Comparison of ENCODE assay signal across 8 cellular contexts in genomic region chr19:12295191-12295590, GRCh38. TPM values are rescaled to one million over a fixed set of nuclear protein-coding genes. Genes with fewer than 3 reads are reported as not detected.
DNase-seq lines count a peak whose midpoint lies in the region; ATAC-seq, FAIRE-seq and TF ChIP-seq lines count a peak whose summit lies in the region.

No MANE protein-coding gene starts in this region.

- H3K4me3 ChIP-seq in A673 (ENCODE audit: low read depth, low read length, poor library complexity, severe bottlenecking), result peak overlapping the region; percentile 80
- peak overlapping the region; percentile 99 for H3K4me3 ChIP-seq in mucosa of descending colon

- peak overlapping the region; percentile 90 to 100 (median 96) for H3K4me3 Mint-ChIP-seq in brain

- no peak for TF ChIP-seq CTCF in A673 (conservative IDR thresholded peaks at IDR 0.05; ENCODE audit: low read depth, low read length)
- no peak for TF ChIP-seq CTCF in brain (conservative IDR thresholded peaks at IDR 0.05)
- no peak for TF ChIP-seq CTCF in mucosa of descending colon (IDR thresholded peaks at IDR 0.05)
- TF ChIP-seq CTCF in D721Med (IDR thresholded peaks at IDR 0.05; ENCODE audit: insufficient read depth, missing control alignments), result no peak

- peaks cover 40% of the 10 kb centered on the region for H3K4me1 Mint-ChIP-seq in brain

- H3K9me3 ChIP-seq in A673 (ENCODE audit: low read depth, low read length, poor library complexity, severe bottlenecking), result no peaks in the 10 kb centered on the region
- no peaks in the 10 kb centered on the region for H3K9me3 ChIP-seq in mucosa of descending colon

- POLR2A ChIA-PET in A673 (lab: Charles Lee; ENCODE audit: low non-redundant PET), result no interaction called here

- H3K27ac Mint-ChIP-seq in brain, result peak overlapping the region in 4 of 5 experiments; percentile 94 to 98 (median 98)

- intact Hi-C loops in A673 (cut with micrococcal nuclease; ENCODE audit: unreplicated experiment), result no loop called here
- intact Hi-C loops in mucosa of descending colon (cut with DNase I, micrococcal nuclease), result no loop called here

- FAIRE-seq in D721Med (lab: Jason Lieb, UNC), result no peak

- no peak overlapping the region for H3K27ac ChIP-seq in A673 (ENCODE audit: low read depth, low read length, poor library complexity, severe bottlenecking)

- H3K36me3 Mint-ChIP-seq in brain, result peaks cover 22% of the 10 kb centered on the region

- H3K36me3 ChIP-seq in A673 (ENCODE audit: insufficient read depth, low read length, poor library complexity, severe bottlenecking), result no peaks in the 10 kb centered on the region
- H3K36me3 ChIP-seq in mucosa of descending colon (ENCODE audit: low read depth), result no peaks in the 10 kb centered on the region

- DNase-seq in A673 (ENCODE audit: low spot score) (no peak), mucosa of descending colon (no peak), 8988T (no peak), T-helper 9 cell (no peak), NCI-H1694 (lab: John Stamatoyannopoulos, UW) (no peak), D721Med (ENCODE audit: insufficient read length, low spot score) (no peak)

- H3K4me1 ChIP-seq in A673 (ENCODE audit: insufficient read depth, low read length, poor library complexity, severe bottlenecking) (no peaks in the 10 kb centered on the region), mucosa of descending colon (ENCODE audit: low read depth) (peaks cover 11% of the 10 kb centered on the region)

- peak; percentile 2 for ATAC-seq in HG02642 (IDR thresholded peaks at IDR 0.05; ENCODE audit: poor library complexity, unreplicated experiment)
- ATAC-seq in mucosa of descending colon, result no peak

- H3K9me3 Mint-ChIP-seq in brain, result peaks cover 0 to 33% (median 0%) of the 10 kb centered on the region in 5 experiments

- no peaks in the 10 kb centered on the region for H3K27me3 ChIP-seq in A673 (replicated peaks; ENCODE audit: insufficient read depth, low read depth, low read length, poor library complexity)

- CTCF ChIA-PET in A673 (lab: Charles Lee), result no interaction called here

- BruUV-seq in A673 (replicated peaks; lab: Mats Ljungman, UMichigan), result no TSS peak

- H3K27me3 Mint-ChIP-seq in brain, result peaks cover 14% of the 10 kb centered on the region

RNA-seq across cellular contexts. Expression of gene ZNF44, which starts 0.5 kb away (rescaled TPM):
- 2.5 and 4.3 TPM in 2 replicates for total RNA-seq in A673 (2021)
- 2.0 TPM for polyA plus RNA-seq in brain (ENCODE audit: insufficient read depth, low read depth, low replicate concordance)
- total RNA-seq in mucosa of descending colon, result 10 to 100 TPM; 17.8 to 22.8 (median 21.7) TPM

RNA-seq across cellular contexts. Expression of gene ZNF563, which starts 38.2 kb away (rescaled TPM):
- total RNA-seq in A673 (2021) (0.15 and 0.26 TPM in 2 replicates), mucosa of descending colon (1 to 10 TPM; 2.7 to 4.1 (median 4.0) TPM)
- 0.12 TPM for polyA plus RNA-seq in brain (ENCODE audit: insufficient read depth, low read depth, low replicate concordance)
